ENCODE assay signal across 18 cellular contexts in the genomic region with DNA sequence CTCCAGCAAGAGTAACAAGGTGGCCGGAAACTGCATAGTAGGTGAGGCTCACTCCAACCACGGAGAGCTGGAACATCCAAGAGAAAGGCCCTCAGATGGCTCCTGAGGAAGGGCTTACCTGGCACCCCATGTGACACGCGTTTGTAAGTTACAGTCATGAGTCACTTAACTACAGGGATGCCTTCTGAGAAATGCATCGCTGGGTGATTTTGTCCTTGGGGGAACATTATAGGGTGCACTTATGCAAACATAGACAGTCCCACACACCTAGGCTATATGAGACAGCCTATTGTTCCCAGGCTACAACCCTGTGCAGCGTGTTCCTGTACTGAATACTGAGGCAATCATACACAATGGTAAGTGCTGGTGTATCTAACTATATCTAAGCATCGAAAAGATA.
A peak's percentile ranks its signal among the peaks of the same experiment; 100 is the strongest.
DNase-seq lines count a peak whose midpoint lies in the region; ATAC-seq, FAIRE-seq and TF ChIP-seq lines count a peak whose summit lies in the region.
"Had no signal": no experiment of that assay in that cellular context is flagged by ENCODE, and none has a peak within 500 bp of the region (broad histone marks: within the 10 kb centered on the region; RNA-seq: fewer than 3 reads in every experiment).

No MANE protein-coding gene starts in this region.

- peaks cover 61% of the 10 kb centered on the region for H3K4me1 ChIP-seq in HepG2 (ENCODE audit: insufficient read depth, low read length)
- peaks cover 0 to 14% (median 0%) of the 10 kb centered on the region in 4 donors for H3K4me1 ChIP-seq in right lobe of liver
- H3K4me1 ChIP-seq in lower lobe of right lung = peaks cover 46% of the 10 kb centered on the region
- no peaks in the 10 kb centered on the region for H3K4me1 ChIP-seq in endodermal cell (ENCODE audit: control insufficient read depth, insufficient read depth, low read length)
- H3K4me1 ChIP-seq: HAP-1 had no signal

- H3K27ac ChIP-seq in HepG2 (ENCODE audit: extremely low read length, insufficient read depth, low read length) = no peak overlapping the region
- no peak overlapping the region for H3K27ac ChIP-seq in right lobe of liver
- no peak overlapping the region for H3K27ac ChIP-seq in lower lobe of right lung
- no peak overlapping the region for H3K27ac ChIP-seq in endodermal cell (ENCODE audit: low read depth, low read length)
- H3K27ac ChIP-seq: BLaER1, HL-60 had no signal

- H2AFZ ChIP-seq in HepG2 (ENCODE audit: low read length) = no peak overlapping the region

- intact Hi-C loops in HepG2 (cut with micrococcal nuclease; ENCODE audit: unreplicated experiment) (no loop called here), right lobe of liver (cut with DNase I) (no loop called here), lower lobe of right lung (cut with DNase I) (loop anchor here (10.0 kb wide), 1 partner anchor 374 kb away; no protein-coding TSS in a partner anchor)

- no peaks in the 10 kb centered on the region for H3K4me1 Mint-ChIP-seq in endodermal cell
- H3K4me1 Mint-ChIP-seq: CD4-positive, alpha-beta memory T cell had no signal

- H3K4me3 ChIP-seq in HepG2 (replicated peaks in 1 of 3; ENCODE audit: insufficient read depth in 1 of 3, low read depth in 2 of 3, low read length in 3 of 3) (no peak overlapping the region), right lobe of liver (no peak overlapping the region), lower lobe of right lung (peak overlapping the region; percentile 32), endodermal cell (ENCODE audit: low read length) (no peak overlapping the region)
- H3K4me3 ChIP-seq: BLaER1, HAP-1 had no signal

- no peak overlapping the region for H3K9ac ChIP-seq in HepG2 (ENCODE audit: insufficient read depth, low read depth, low read length)
- no peak overlapping the region for H3K9ac ChIP-seq in endodermal cell (ENCODE audit: extremely low read depth, low read length, poor library complexity, severe bottlenecking)
- H3K9ac ChIP-seq: BLaER1 had no signal

- FAIRE-seq in HepG2 (lab: Jason Lieb, UNC) (no peak), urothelium cell line (lab: Jason Lieb, UNC) (peak; percentile 42)
- FAIRE-seq: H1 had no signal

- no peaks in the 10 kb centered on the region for H4K20me1 ChIP-seq in HepG2 (ENCODE audit: insufficient read depth, low read length)
- H4K20me1 ChIP-seq: BLaER1 had no signal

- no TSS peak for BruUV-seq in HepG2 (replicated peaks; lab: Mats Ljungman, UMichigan)

- H3K27ac Mint-ChIP-seq in endodermal cell = no peak overlapping the region
- H3K27ac Mint-ChIP-seq: CD4-positive, alpha-beta memory T cell had no signal

- no peak overlapping the region for H3K4me2 ChIP-seq in HepG2 (ENCODE audit: low read depth, low read length)

- no peaks in the 10 kb centered on the region for H3K36me3 Mint-ChIP-seq in endodermal cell (ENCODE audit: low read depth)
- H3K36me3 Mint-ChIP-seq: CD14-positive monocyte; CD4-positive, alpha-beta memory T cell; IgD-negative memory B cell had no signal

- H3K27me3 ChIP-seq in HepG2 (ENCODE audit: control insufficient read depth in 1 of 2, insufficient read depth in 2 of 2, low read length in 2 of 2) (no peaks in the 10 kb centered on the region), right lobe of liver (no peaks in the 10 kb centered on the region), lower lobe of right lung (ENCODE audit: low read depth) (no peaks in the 10 kb centered on the region), endodermal cell (ENCODE audit: control insufficient read depth, insufficient read depth, low read length, poor library complexity, severe bottlenecking) (no peaks in the 10 kb centered on the region)
- H3K27me3 ChIP-seq: BLaER1 had no signal

- H3K79me2 ChIP-seq in HepG2 (ENCODE audit: insufficient read depth, low read length) = no peaks in the 10 kb centered on the region

- ATAC-seq in HepG2 (no peak), right lobe of liver (no peak), lower lobe of right lung (no peak)

- TF ChIP-seq POLR2A in HepG2 (IDR thresholded peaks at IDR 0.05; ENCODE audit: insufficient read depth in 1 of 2, low read depth in 2 of 2, low read length in 2 of 2) (no peak), right lobe of liver (IDR thresholded peaks at IDR 0.05) (no peak)

- H3K9me3 Mint-ChIP-seq in endodermal cell = no peaks in the 10 kb centered on the region
- H3K9me3 Mint-ChIP-seq: CD14-positive monocyte; CD4-positive, alpha-beta memory T cell; IgD-negative memory B cell had no signal

- H3K9me3 ChIP-seq in HepG2 (ENCODE audit: low read length) (no peaks in the 10 kb centered on the region), right lobe of liver (no peaks in the 10 kb centered on the region), lower lobe of right lung (no peaks in the 10 kb centered on the region), endodermal cell (ENCODE audit: control insufficient read depth, low read length) (no peaks in the 10 kb centered on the region)
- H3K9me3 ChIP-seq: BLaER1, HAP-1 had no signal

- DNase-seq in HepG2 (ENCODE audit: low spot score) = no peak
- DNase-seq in right lobe of liver = no peak
- DNase-seq in NCI-H69 (lab: John Stamatoyannopoulos, UW) = peak; percentile 30
- DNase-seq in lower lobe of right lung = no peak
- no peak for DNase-seq in urothelium cell line (ENCODE audit: low spot score)
- no peak for DNase-seq in endodermal cell
- DNase-seq in OCI-M1 (lab: John Stamatoyannopoulos, UW) = no peak
- no peak for DNase-seq in NOMO-1 (lab: John Stamatoyannopoulos, UW; ENCODE audit: unreplicated experiment in 2 of 2)
- DNase-seq: 8988T; CD4-positive, alpha-beta memory T cell; DMS79; GF-D8 had no signal

- TF ChIP-seq EP300 in HepG2 (IDR thresholded peaks at IDR 0.05; ENCODE audit: low read depth in 2 of 2, low read length in 2 of 2) (no peak), HepG2 (CRISPR knock-in tag; IDR thresholded peaks at IDR 0.05; ENCODE audit: borderline replicate concordance) (no peak)

- TF ChIP-seq CTCF in HepG2 (CRISPR knock-in tag; IDR thresholded peaks at IDR 0.05) (no peak), right lobe of liver (IDR thresholded peaks at IDR 0.05) (no peak), lower lobe of right lung (IDR thresholded peaks at IDR 0.05) (no peak), endodermal cell (conservative IDR thresholded peaks at IDR 0.05) (no peak)

- in situ Hi-C loops in HepG2 (cut with HindIII; ENCODE audit: extremely low pct_ligation_motif_present, low pct_unique_long_range_greater_than_20kb) = no loop called here

- CTCF ChIA-PET in HepG2 (lab: Yijun Ruan, JAX; ENCODE audit: low intra/inter-chr PET ratio, low total read pairs) = no interaction called here

- no peaks in the 10 kb centered on the region for H3K27me3 Mint-ChIP-seq in endodermal cell (ENCODE audit: insufficient read depth)
- H3K27me3 Mint-ChIP-seq: CD4-positive, alpha-beta memory T cell; IgD-negative memory B cell had no signal

- TF ChIP-seq RAD21 in HepG2 (CRISPR knock-in tag; IDR thresholded peaks at IDR 0.05) = no peak

- POLR2A ChIA-PET in HepG2 (lab: Yijun Ruan, JAX) = no interaction called here

- H3K36me3 ChIP-seq in HepG2 (replicated peaks in 1 of 2; ENCODE audit: control insufficient read depth in 1 of 2, insufficient read depth in 2 of 2, low read length in 2 of 2) = no peaks in the 10 kb centered on the region
- no peaks in the 10 kb centered on the region for H3K36me3 ChIP-seq in right lobe of liver
- H3K36me3 ChIP-seq in lower lobe of right lung = no peaks in the 10 kb centered on the region
- H3K36me3 ChIP-seq in endodermal cell (ENCODE audit: control insufficient read depth, insufficient read depth, low read length) = no peaks in the 10 kb centered on the region
- H3K36me3 ChIP-seq: BLaER1, HAP-1 had no signal

- H3K4me3 Mint-ChIP-seq in endodermal cell = no peak overlapping the region
- H3K4me3 Mint-ChIP-seq: CD14-positive monocyte; CD4-positive, alpha-beta memory T cell had no signal

- WGBS in HepG2 (ENCODE audit: low lambda C conversion rate) = 78% methylated on average over 5 of the region's 7 CpGs
- 89% methylated on average over 6 of the region's 7 CpGs for WGBS in right lobe of liver (ENCODE audit: insufficient coverage, low coverage, low lambda C conversion rate, missing lambda C conversion rate)
- WGBS in endodermal cell (ENCODE audit: insufficient coverage in 1 of 2, insufficient read length in 1 of 2), 2 experiments = 89 to 97% methylated on average over 3 to 7 of the region's 7 CpGs

TF ChIP-seq in HepG2, 621 proteins besides CTCF, POLR2A, EP300 and RAD21:
- TF ChIP-seq NFYC (CRISPR knock-in tag; IDR thresholded peaks at IDR 0.05) = no peak
- 0 out of 2 replicates have a peak, but pooled peaks have one; percentile 25 for TF ChIP-seq ZNF562 (CRISPR knock-in tag; IDR thresholded peaks at IDR 0.05; ENCODE audit: borderline replicate concordance)
